In the genomic region with DNA sequence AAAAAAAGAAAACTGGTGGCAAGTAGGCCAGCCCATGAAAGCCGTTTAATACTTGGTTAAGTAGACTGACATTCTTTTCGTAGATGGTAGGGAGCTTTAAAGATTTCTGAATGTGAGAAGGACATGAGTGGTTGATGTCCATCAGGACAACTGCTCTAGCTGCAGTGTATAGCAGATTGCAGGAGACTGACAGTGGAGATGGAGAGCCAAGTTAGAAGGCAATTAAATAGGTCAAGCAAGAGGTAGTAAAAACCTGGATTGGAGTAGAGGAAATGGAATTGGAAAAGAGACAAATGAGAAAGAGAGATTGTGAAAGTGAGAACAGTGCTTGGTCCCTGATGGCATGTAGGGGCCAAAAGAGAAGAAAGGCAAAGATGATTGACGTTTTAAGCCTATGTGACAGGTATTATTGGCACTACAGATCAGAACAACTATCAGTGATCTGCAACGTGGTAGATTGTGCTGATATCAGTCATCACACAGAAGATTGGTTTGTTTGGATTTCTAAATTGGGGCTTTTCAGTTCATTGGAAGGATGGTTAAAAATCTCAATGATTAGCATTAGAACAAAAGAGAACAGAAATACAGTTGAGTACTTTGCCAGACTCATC, we compare ENCODE assay signal across 12 cellular contexts.
"Had no signal": no experiment of that assay in that cellular context is flagged by ENCODE, and none has a peak within 500 bp of the region (broad histone marks: within the 10 kb centered on the region; RNA-seq: fewer than 3 reads in every experiment).

No MANE protein-coding gene starts in this region.

- DNase-seq: activated CD4-positive, alpha-beta memory T cell treated with anti-CD3 and anti-CD28 coated beads, Interleukin-2, amount 10 ng/mL, durations not matched to agents 7 days and 5 days; activated CD4-positive, alpha-beta T cell treated with anti-CD3 and anti-CD28 coated beads for 48 hours; activated CD4-positive, CD25-positive, alpha-beta regulatory T cell; activated CD8-positive, alpha-beta memory T cell treated with anti-CD3 and anti-CD28 coated beads, Interleukin-2, amount 10 ng/mL, durations not matched to agents 7 days and 5 days; dermis blood vessel endothelial cell; effector memory CD8-positive, alpha-beta T cell; foreskin fibroblast; retina; spleen; stimulated activated CD4-positive, alpha-beta T cell treated with anti-CD3 and anti-CD28 coated beads, Interleukin-4, amount 100 ng/mL, for 4 hours; stimulated activated naive B cell treated with anti-CD40 and anti-IgM and Interleukin-4, amounts not matched to agents 10 μg/mL and 1 μg/mL and 100 μg/mL, for 72 hours had no signal

- H3K27me3 ChIP-seq: spleen had no signal

- H3K4me3 ChIP-seq: spleen had no signal

- FAIRE-seq: bronchial epithelial cell had no signal

- H3K4me1 ChIP-seq: spleen had no signal

- H3K36me3 ChIP-seq: spleen had no signal

- H3K27ac ChIP-seq: spleen had no signal
